Comparison of ENCODE assay signal across 8 cellular contexts in genomic region chr2:221342388-221342787, GRCh38.
"Had no signal": no experiment of that assay in that cellular context is flagged by ENCODE, and none has a peak within 500 bp of the region (broad histone marks: within the 10 kb centered on the region; RNA-seq: fewer than 3 reads in every experiment).

No MANE protein-coding gene starts in this region.

- H3K4me3 Mint-ChIP-seq: GM23338, H9, HFFc6 had no signal

- ATAC-seq: GM23338, HCT116 had no signal

- H3K4me1 Mint-ChIP-seq: H9 had no signal

- H3K9me3 Mint-ChIP-seq: GM23338, H9, HFFc6 had no signal

- DNase-seq: GM23248, GOT3, H7, H9, HCEC 1CT, HFFc6 had no signal

- H3K27ac Mint-ChIP-seq: GM23338, H9, HFFc6 had no signal
